Comparison of ENCODE assay signal across 8 cellular contexts in genomic region chr11:128629516-128630106, GRCh38. TPM values are rescaled to one million over a fixed set of nuclear protein-coding genes. Genes with fewer than 3 reads are reported as not detected.
DNase-seq lines count a peak whose midpoint lies in the region; ATAC-seq, FAIRE-seq and TF ChIP-seq lines count a peak whose summit lies in the region.

No MANE protein-coding gene starts in this region.

- H4K20me1 ChIP-seq in DOHH2 (ENCODE audit: control insufficient read depth, insufficient read depth, low read depth, low read length): no peaks in the 10 kb centered on the region

- no peak for TF ChIP-seq POLR2A in right lobe of liver (IDR thresholded peaks at IDR 0.05)
- no peak for TF ChIP-seq POLR2A in H54 (IDR thresholded peaks at IDR 0.05; ENCODE audit: low read depth, low read length)

- H3K27me3 ChIP-seq in ACC112 (ENCODE audit: insufficient read depth, low read length) (no peaks in the 10 kb centered on the region), DOHH2 (ENCODE audit: control insufficient read depth, low read length) (no peaks in the 10 kb centered on the region), right lobe of liver (no peaks in the 10 kb centered on the region)

- H3F3A ChIP-seq in DOHH2 (ENCODE audit: control insufficient read depth, insufficient read depth): peaks cover 29% of the 10 kb centered on the region

- peak; percentile 39 to 63 (median 55) for ATAC-seq in right lobe of liver
- no peak for ATAC-seq in GM21528 (IDR thresholded peaks at IDR 0.05; ENCODE audit: low FRiP score, unreplicated experiment)
- ATAC-seq in GM18502 (IDR thresholded peaks at IDR 0.05; ENCODE audit: poor library complexity, unreplicated experiment): no peak

- H3K9me2 ChIP-seq in DOHH2 (replicated peaks; ENCODE audit: control insufficient read depth, low read length): no peaks in the 10 kb centered on the region

- H3K4me1 ChIP-seq in ACC112 (ENCODE audit: control insufficient read depth, insufficient read depth, low read length, unreplicated experiment): peaks cover 8% of the 10 kb centered on the region
- peaks cover 81% of the 10 kb centered on the region for H3K4me1 ChIP-seq in DOHH2 (ENCODE audit: control insufficient read depth, low read length)
- peaks cover 0 to 40% (median 17%) of the 10 kb centered on the region in 4 donors for H3K4me1 ChIP-seq in right lobe of liver

- H3K9me3 ChIP-seq in DOHH2 (ENCODE audit: control insufficient read depth, insufficient read depth, low read length) (no peaks in the 10 kb centered on the region), right lobe of liver (no peaks in the 10 kb centered on the region)

- H3K27ac Mint-ChIP-seq in activated T-helper 1 cell treated with anti-CD3 and anti-CD28 coated beads, Interleukin-12 subunit alpha, Interleukin-12 subunit beta, Interleukin-2, Interleukin-4 antibody, amounts not matched to agents 30 ng/mL and 10 ng/mL and 1 ng/mL, durations not matched to agents 14 hours and 24 hours and 36 hours: peak overlapping the region; percentile 96

- FAIRE-seq in H54 (lab: Jason Lieb, UNC): no peak

- WGBS in right lobe of liver (ENCODE audit: insufficient coverage, low coverage, low lambda C conversion rate, missing lambda C conversion rate): 33% methylated on average over 6 of the region's 6 CpGs

- TF ChIP-seq CTCF in DOHH2 (IDR thresholded peaks at IDR 0.05; ENCODE audit: low read depth, low read length, poor library complexity, severe bottlenecking) (no peak), right lobe of liver (IDR thresholded peaks at IDR 0.05) (no peak)

- no peaks in the 10 kb centered on the region for H3K79me2 ChIP-seq in ACC112 (ENCODE audit: control insufficient read depth, insufficient read depth, low read length, unreplicated experiment)
- peaks cover 24% of the 10 kb centered on the region for H3K79me2 ChIP-seq in DOHH2 (ENCODE audit: control insufficient read depth, low read length)

- H3K36me3 Mint-ChIP-seq in activated T-helper 1 cell treated with anti-CD3 and anti-CD28 coated beads, Interleukin-12 subunit alpha, Interleukin-12 subunit beta, Interleukin-2, Interleukin-4 antibody, amounts not matched to agents 30 ng/mL and 10 ng/mL and 1 ng/mL, durations not matched to agents 14 hours and 24 hours and 36 hours (ENCODE audit: low read depth): peaks cover 4% of the 10 kb centered on the region

- peak overlapping the region; percentile 82 for H3K4me2 ChIP-seq in DOHH2 (ENCODE audit: low read length)

- peaks cover 1% of the 10 kb centered on the region for H3K27me3 Mint-ChIP-seq in activated T-helper 1 cell treated with anti-CD3 and anti-CD28 coated beads, Interleukin-12 subunit alpha, Interleukin-12 subunit beta, Interleukin-2, Interleukin-4 antibody, amounts not matched to agents 30 ng/mL and 10 ng/mL and 1 ng/mL, durations not matched to agents 14 hours and 24 hours and 36 hours (ENCODE audit: insufficient read depth)

- H3K36me3 ChIP-seq in ACC112 (ENCODE audit: insufficient read depth, low read length) (no peaks in the 10 kb centered on the region), DOHH2 (ENCODE audit: control insufficient read depth, low read length) (peaks cover 25% of the 10 kb centered on the region), right lobe of liver (no peaks in the 10 kb centered on the region)

- H3K4me3 ChIP-seq in ACC112 (ENCODE audit: low read depth, low read length) (no peak overlapping the region), DOHH2 (ENCODE audit: low read length) (peak overlapping the region; percentile 59), right lobe of liver (no peak overlapping the region)

- H3K4me1 Mint-ChIP-seq in activated T-helper 1 cell treated with anti-CD3 and anti-CD28 coated beads, Interleukin-12 subunit alpha, Interleukin-12 subunit beta, Interleukin-2, Interleukin-4 antibody, amounts not matched to agents 30 ng/mL and 10 ng/mL and 1 ng/mL, durations not matched to agents 14 hours and 24 hours and 36 hours (ENCODE audit: low read depth): peaks cover 83% of the 10 kb centered on the region

- intact Hi-C loops in activated T-helper 1 cell treated with anti-CD3 and anti-CD28 coated beads, Interleukin-12 subunit alpha, Interleukin-12 subunit beta, Interleukin-2, Interleukin-4 antibody, amounts not matched to agents 30 ng/mL and 10 ng/mL and 1 ng/mL, durations not matched to agents 14 hours and 24 hours and 36 hours (cut with micrococcal nuclease): loop anchor here (1.0 to 2.0 kb wide), 13 partner anchors 65 to 590 kb away; partner anchors contain the start of gene FLI1
- intact Hi-C loops in right lobe of liver (cut with DNase I): loop anchor here (10.0 kb wide), 3 partner anchors 145 to 345 kb away; no protein-coding TSS in a partner anchor

- H2AFZ ChIP-seq in ACC112 (ENCODE audit: low read length, unreplicated experiment): peak overlapping the region; percentile 66

- peak overlapping the region; percentile 76 for H3K4me3 Mint-ChIP-seq in activated T-helper 1 cell treated with anti-CD3 and anti-CD28 coated beads, Interleukin-12 subunit alpha, Interleukin-12 subunit beta, Interleukin-2, Interleukin-4 antibody, amounts not matched to agents 30 ng/mL and 10 ng/mL and 1 ng/mL, durations not matched to agents 14 hours and 24 hours and 36 hours

- H3K9me3 Mint-ChIP-seq in activated T-helper 1 cell treated with anti-CD3 and anti-CD28 coated beads, Interleukin-12 subunit alpha, Interleukin-12 subunit beta, Interleukin-2, Interleukin-4 antibody, amounts not matched to agents 30 ng/mL and 10 ng/mL and 1 ng/mL, durations not matched to agents 14 hours and 24 hours and 36 hours: no peaks in the 10 kb centered on the region

- no peak for DNase-seq in activated T-helper 1 cell treated with anti-CD3 and anti-CD28 coated beads, Interleukin-12 subunit alpha, Interleukin-12 subunit beta, Interleukin-2, Interleukin-4 antibody, amounts not matched to agents 30 ng/mL and 10 ng/mL and 1 ng/mL, durations not matched to agents 14 hours and 24 hours and 36 hours (ENCODE audit: low spot score)
- DNase-seq in right lobe of liver (peak in 1 of 3 donors; percentile 66), H54 (ENCODE audit: insufficient read length, low spot score) (no peak), NCI-H2171 (lab: John Stamatoyannopoulos, UW) (no peak)

- H3K27ac ChIP-seq in ACC112 (ENCODE audit: low read depth, low read length) (no peak overlapping the region), DOHH2 (ENCODE audit: low read depth, low read length) (peak overlapping the region; percentile 98), right lobe of liver (peak overlapping the region; percentile 28 to 60 (median 42))

RNA-seq across cellular contexts. Expression of gene ETS1, which starts 42.3 kb away (rescaled TPM):
- total RNA-seq in activated T-helper 1 cell treated with anti-CD3 and anti-CD28 coated beads, Interleukin-12 subunit alpha, Interleukin-12 subunit beta, Interleukin-2, Interleukin-4 antibody, amounts not matched to agents 30 ng/mL and 10 ng/mL and 1 ng/mL, durations not matched to agents 14 hours and 24 hours and 36 hours: 609 and 619 TPM in 2 replicates
- total RNA-seq in right lobe of liver: 10 to 100 TPM; 14.2 to 37.2 (median 23.3) TPM

Comparison
In these comparisons a context has a peak if more than half of its experiments do, and no peak if none do; other contexts are left out.
1. ATAC-seq: peak in right lobe of liver (4 of 4); none in GM21528 (single experiment) and GM18502 (single experiment).
2. RNA of gene ETS1, which starts 42.3 kb away (total RNA-seq): 609 to 619 TPM in activated T-helper 1 cell treated with anti-CD3 and anti-CD28 coated beads, Interleukin-12 subunit alpha, Interleukin-12 subunit beta, Interleukin-2, Interleukin-4 antibody, amounts not matched to agents 30 ng/mL and 10 ng/mL and 1 ng/mL, durations not matched to agents 14 hours and 24 hours and 36 hours; 14.2 to 37.2 TPM in right lobe of liver; every median in the first group is over 10 times any median in the second.